ENCODE assay signal across 8 cellular contexts in the genomic region with DNA sequence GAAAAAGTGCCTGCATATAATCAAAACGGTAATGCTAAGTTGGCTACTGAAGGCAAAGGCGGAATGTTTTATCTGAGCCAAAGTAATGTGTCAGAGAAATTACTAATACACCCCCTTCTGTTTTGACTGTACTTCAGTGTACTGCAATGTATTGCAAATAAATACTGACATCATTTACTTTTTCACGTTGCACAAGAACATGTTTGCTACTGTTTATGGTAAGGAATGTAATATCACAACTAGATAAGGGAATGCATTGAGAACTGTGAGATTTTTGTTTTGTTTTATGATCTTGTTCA. TPM values are rescaled to one million over a fixed set of nuclear protein-coding genes. Genes with fewer than 3 reads are reported as not detected.
A peak's percentile ranks its signal among the peaks of the same experiment; 100 is the strongest.
DNase-seq lines count a peak whose midpoint lies in the region; ATAC-seq and TF ChIP-seq lines count a peak whose summit lies in the region.

No MANE protein-coding gene starts in this region.

- H3K4me3 Mint-ChIP-seq in activated T-cell treated with anti-CD3 and anti-CD28 coated beads, Interleukin-2, amount 50 U/mL, for 24 hours, result peak overlapping the region; percentile 85

- TF ChIP-seq CTCF in fibroblast of the aortic adventitia (IDR thresholded peaks at IDR 0.05; ENCODE audit: insufficient read depth, low read length) (no peak), sigmoid colon (IDR thresholded peaks at IDR 0.05) (no peak)

- peak overlapping the region; percentile 98 for H3K27ac Mint-ChIP-seq in activated T-cell treated with anti-CD3 and anti-CD28 coated beads, Interleukin-2, amount 50 U/mL, for 24 hours

- peak overlapping the region; percentile 80 to 92 (median 84) for H3K27ac ChIP-seq in sigmoid colon

- H3K4me3 ChIP-seq in fibroblast of the aortic adventitia (ENCODE audit: low read depth, low read length) (peak overlapping the region; percentile 89), sigmoid colon (peak overlapping the region; percentile 67 to 92 (median 90))

- H3K36me3 ChIP-seq in sigmoid colon, result no peaks in the 10 kb centered on the region

- peaks cover 12% of the 10 kb centered on the region for H3K36me3 Mint-ChIP-seq in activated T-cell treated with anti-CD3 and anti-CD28 coated beads, Interleukin-2, amount 50 U/mL, for 24 hours (ENCODE audit: low read depth)

- no peak for TF ChIP-seq POLR2A in sigmoid colon (IDR thresholded peaks at IDR 0.05)

- intact Hi-C loops in sigmoid colon (cut with DNase I), result loop anchor here (2.0 to 5.0 kb wide), 2 partner anchors 65 to 198 kb away; a partner anchor contains a TSS

- no peaks in the 10 kb centered on the region for H3K9me3 Mint-ChIP-seq in activated T-cell treated with anti-CD3 and anti-CD28 coated beads, Interleukin-2, amount 50 U/mL, for 24 hours

- H3K27me3 Mint-ChIP-seq in activated T-cell treated with anti-CD3 and anti-CD28 coated beads, Interleukin-2, amount 50 U/mL, for 24 hours, result peaks cover 15% of the 10 kb centered on the region

- peaks cover 41% of the 10 kb centered on the region for H3K4me1 Mint-ChIP-seq in activated T-cell treated with anti-CD3 and anti-CD28 coated beads, Interleukin-2, amount 50 U/mL, for 24 hours (ENCODE audit: low read depth)

- no peaks in the 10 kb centered on the region for H3K9me3 ChIP-seq in sigmoid colon

- no peak for DNase-seq in activated T-cell treated with anti-CD3 and anti-CD28 coated beads, Interleukin-2, amount 50 U/mL, for 24 hours
- no peak for DNase-seq in activated T-cell treated with anti-CD3 and anti-CD28 coated beads, Interleukin-2, amount 50 U/mL, for 1 hour
- peak; percentile 65 for DNase-seq in SW480 (ENCODE audit: low spot score)
- DNase-seq in fibroblast of the aortic adventitia (ENCODE audit: low read depth), result peak; percentile 63
- no peak for DNase-seq in sigmoid colon
- DNase-seq in COR-L47 (lab: John Stamatoyannopoulos, UW), result no peak
- no peak for DNase-seq in C1 segment of cervical spinal cord (lab: John Stamatoyannopoulos, UW)

- ATAC-seq in HG02623 (IDR thresholded peaks at IDR 0.05; ENCODE audit: unreplicated experiment), result no peak

- no peak for TF ChIP-seq EP300 in sigmoid colon (IDR thresholded peaks at IDR 0.05)

- 0 to 7% methylated on average over 3 of the region's 3 CpGs for WGBS in sigmoid colon, 2 donors

- no peaks in the 10 kb centered on the region for H3K27me3 ChIP-seq in sigmoid colon

- peaks cover 0 to 19% (median 10%) of the 10 kb centered on the region in 4 donors for H3K4me1 ChIP-seq in sigmoid colon

RNA-seq across cellular contexts. Expression of a gene that starts 0.8 kb away (rescaled TPM):
- 20.3 and 30.8 TPM in 2 replicates for total RNA-seq in fibroblast of the aortic adventitia (ENCODE audit: low replicate concordance)
- 10 to 100 TPM; 17.1 to 24.7 (median 19.3) TPM for total RNA-seq in sigmoid colon
- 1 to 10 TPM; 3.6 to 5.5 (median 3.7) TPM for polyA plus RNA-seq in sigmoid colon

Comparison
In these comparisons a context has a peak if more than half of its experiments do, and no peak if none do; other contexts are left out.
1. DNase-seq: peak in SW480 (single experiment) and fibroblast of the aortic adventitia (single experiment); none in activated T-cell treated with anti-CD3 and anti-CD28 coated beads, Interleukin-2, amount 50 U/mL, for 24 hours (single experiment), activated T-cell treated with anti-CD3 and anti-CD28 coated beads, Interleukin-2, amount 50 U/mL, for 1 hour (single experiment), sigmoid colon (single experiment), COR-L47 (single experiment) and C1 segment of cervical spinal cord (0 of 14).